3 cellular contexts compared by ENCODE assay signal in the genomic region with DNA sequence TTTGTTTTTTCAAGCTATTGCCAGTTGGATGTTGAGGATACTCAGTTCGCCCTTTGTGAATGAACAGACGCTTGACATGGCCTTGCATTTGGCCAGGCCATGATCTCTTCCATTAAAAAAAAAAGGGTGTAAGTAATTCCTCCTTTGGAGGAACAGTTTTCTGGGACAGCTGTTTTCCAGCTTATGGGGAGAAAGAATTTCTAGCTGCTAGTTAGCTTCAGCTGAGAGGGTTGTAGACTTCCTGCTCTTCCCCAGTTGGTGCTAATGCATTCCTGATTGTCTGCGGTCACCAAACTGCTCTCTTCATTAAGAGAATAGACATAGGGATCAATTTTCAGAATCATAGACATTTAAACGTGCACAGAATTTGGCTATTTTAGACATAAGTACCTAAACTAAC.
TF ChIP-seq lines count a peak whose summit lies in the region.

No MANE protein-coding gene starts in this region.

TF ChIP-seq in liver, 16 proteins besides CTCF, POLR2A, EP300 and RAD21:
- TF ChIP-seq, protein P1, sequence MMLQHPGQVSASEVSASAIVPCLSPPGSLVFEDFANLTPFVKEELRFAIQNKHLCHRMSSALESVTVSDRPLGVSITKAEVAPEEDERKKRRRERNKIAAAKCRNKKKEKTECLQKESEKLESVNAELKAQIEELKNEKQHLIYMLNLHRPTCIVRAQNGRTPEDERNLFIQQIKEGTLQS (IDR thresholded peaks at IDR 0.05) = no peak
- TF ChIP-seq, protein P2, sequence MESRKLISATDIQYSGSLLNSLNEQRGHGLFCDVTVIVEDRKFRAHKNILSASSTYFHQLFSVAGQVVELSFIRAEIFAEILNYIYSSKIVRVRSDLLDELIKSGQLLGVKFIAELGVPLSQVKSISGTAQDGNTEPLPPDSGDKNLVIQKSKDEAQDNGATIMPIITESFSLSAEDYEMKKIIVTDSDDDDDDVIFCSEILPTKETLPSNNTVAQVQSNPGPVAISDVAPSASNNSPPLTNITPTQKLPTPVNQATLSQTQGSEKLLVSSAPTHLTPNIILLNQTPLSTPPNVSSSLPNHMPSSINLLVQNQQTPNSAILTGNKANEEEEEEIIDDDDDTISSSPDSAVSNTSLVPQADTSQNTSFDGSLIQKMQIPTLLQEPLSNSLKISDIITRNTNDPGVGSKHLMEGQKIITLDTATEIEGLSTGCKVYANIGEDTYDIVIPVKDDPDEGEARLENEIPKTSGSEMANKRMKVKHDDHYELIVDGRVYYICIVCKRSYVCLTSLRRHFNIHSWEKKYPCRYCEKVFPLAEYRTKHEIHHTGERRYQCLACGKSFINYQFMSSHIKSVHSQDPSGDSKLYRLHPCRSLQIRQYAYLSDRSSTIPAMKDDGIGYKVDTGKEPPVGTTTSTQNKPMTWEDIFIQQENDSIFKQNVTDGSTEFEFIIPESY (IDR thresholded peaks at IDR 0.05) = no peak
- TF ChIP-seq JUND (IDR thresholded peaks at IDR 0.05) (no peak), HNF4A (conservative IDR thresholded peaks at IDR 0.05) (no peak), SP1 (IDR thresholded peaks at IDR 0.05) (no peak), RXRA (IDR thresholded peaks at IDR 0.05) (no peak), MAX (IDR thresholded peaks at IDR 0.05) (no peak), HNF4G (IDR thresholded peaks at IDR 0.05) (no peak), FOXA2 (IDR thresholded peaks at IDR 0.05) (no peak), TAF1 (conservative IDR thresholded peaks at IDR 0.05) (no peak), FOXA1 (IDR thresholded peaks at IDR 0.05) (no peak), REST (IDR thresholded peaks at IDR 0.05) (no peak), GABPA (IDR thresholded peaks at IDR 0.05 in 1 of 2, conservative IDR thresholded peaks at IDR 0.05 in 1 of 2) (no peak), YY1 (IDR thresholded peaks at IDR 0.05) (no peak), NR2F2 (IDR thresholded peaks at IDR 0.05) (no peak), EGR1 (IDR thresholded peaks at IDR 0.05; ENCODE audit: low read depth in 2 of 2) (no peak)
TF ChIP-seq in liver: peak in this region for 0.

TF ChIP-seq in HepG2, 621 proteins besides CTCF, POLR2A, EP300 and RAD21:
- TF ChIP-seq ZNF777 (CRISPR knock-in tag; IDR thresholded peaks at IDR 0.05) (no peak), KLF13 (CRISPR knock-in tag; IDR thresholded peaks at IDR 0.05) (no peak), GLMP (CRISPR knock-in tag; IDR thresholded peaks at IDR 0.05; ENCODE audit: borderline replicate concordance) (no peak), ZNF678 (CRISPR knock-in tag; IDR thresholded peaks at IDR 0.05) (no peak), XRCC5 (optimal IDR thresholded peaks at IDR 0.05; ENCODE audit: low read length) (no peak), PHF21A (CRISPR knock-in tag; IDR thresholded peaks at IDR 0.05) (no peak)
- TF ChIP-seq, protein P3, sequence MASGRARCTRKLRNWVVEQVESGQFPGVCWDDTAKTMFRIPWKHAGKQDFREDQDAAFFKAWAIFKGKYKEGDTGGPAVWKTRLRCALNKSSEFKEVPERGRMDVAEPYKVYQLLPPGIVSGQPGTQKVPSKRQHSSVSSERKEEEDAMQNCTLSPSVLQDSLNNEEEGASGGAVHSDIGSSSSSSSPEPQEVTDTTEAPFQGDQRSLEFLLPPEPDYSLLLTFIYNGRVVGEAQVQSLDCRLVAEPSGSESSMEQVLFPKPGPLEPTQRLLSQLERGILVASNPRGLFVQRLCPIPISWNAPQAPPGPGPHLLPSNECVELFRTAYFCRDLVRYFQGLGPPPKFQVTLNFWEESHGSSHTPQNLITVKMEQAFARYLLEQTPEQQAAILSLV (CRISPR knock-in tag; IDR thresholded peaks at IDR 0.05; ENCODE audit: borderline replicate concordance) = no peak
- TF ChIP-seq, protein P4, sequence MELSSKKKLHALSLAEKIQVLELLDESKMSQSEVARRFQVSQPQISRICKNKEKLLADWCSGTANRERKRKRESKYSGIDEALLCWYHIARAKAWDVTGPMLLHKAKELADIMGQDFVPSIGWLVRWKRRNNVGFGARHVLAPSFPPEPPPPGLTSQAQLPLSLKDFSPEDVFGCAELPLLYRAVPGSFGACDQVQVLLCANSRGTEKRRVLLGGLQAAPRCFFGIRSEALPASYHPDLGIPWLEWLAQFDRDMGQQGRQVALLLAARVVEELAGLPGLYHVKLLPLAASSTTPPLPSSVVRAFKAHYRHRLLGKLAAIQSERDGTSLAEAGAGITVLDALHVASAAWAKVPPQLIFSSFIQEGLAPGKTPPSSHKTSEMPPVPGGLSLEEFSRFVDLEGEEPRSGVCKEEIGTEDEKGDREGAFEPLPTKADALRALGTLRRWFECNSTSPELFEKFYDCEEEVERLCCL (CRISPR knock-in tag; IDR thresholded peaks at IDR 0.05; ENCODE audit: borderline replicate concordance) = no peak
- TF ChIP-seq, protein P5, sequence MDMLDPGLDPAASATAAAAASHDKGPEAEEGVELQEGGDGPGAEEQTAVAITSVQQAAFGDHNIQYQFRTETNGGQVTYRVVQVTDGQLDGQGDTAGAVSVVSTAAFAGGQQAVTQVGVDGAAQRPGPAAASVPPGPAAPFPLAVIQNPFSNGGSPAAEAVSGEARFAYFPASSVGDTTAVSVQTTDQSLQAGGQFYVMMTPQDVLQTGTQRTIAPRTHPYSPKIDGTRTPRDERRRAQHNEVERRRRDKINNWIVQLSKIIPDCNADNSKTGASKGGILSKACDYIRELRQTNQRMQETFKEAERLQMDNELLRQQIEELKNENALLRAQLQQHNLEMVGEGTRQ (IDR thresholded peaks at IDR 0.05; ENCODE audit: low read depth, low read length) = no peak
- TF ChIP-seq, protein P5 (CRISPR knock-in tag; IDR thresholded peaks at IDR 0.05; ENCODE audit: borderline replicate concordance) = no peak

TF ChIP-seq in H1, 55 proteins besides CTCF, POLR2A, EP300 and RAD21:
- no peak for TF ChIP-seq NRF1 (IDR thresholded peaks at IDR 0.05; ENCODE audit: low read depth, low read length)
